Comparison of ENCODE assay signal across 8 cellular contexts in genomic region chr20:19081937-19082336, GRCh38.
"Had no signal": no experiment of that assay in that cellular context is flagged by ENCODE, and none has a peak within 500 bp of the region (broad histone marks: within the 10 kb centered on the region; RNA-seq: fewer than 3 reads in every experiment).

No MANE protein-coding gene starts in this region.

- H2AFZ ChIP-seq: GM23248 had no signal

- H3K9ac ChIP-seq: GM23248 had no signal

- ATAC-seq: HCT116, K562 had no signal

- H3K36me3 ChIP-seq: HAP-1 had no signal

- H3K27ac ChIP-seq: GM23248 had no signal

- H3K9me3 ChIP-seq: HAP-1 had no signal

- H3K4me1 ChIP-seq: HAP-1 had no signal

- DNase-seq: GM23248, GOT3, H7, IMR-90, KG1 had no signal

- H3K4me3 ChIP-seq: GM23248, HAP-1, K562 had no signal
